Comparison of ENCODE assay signal across 8 cellular contexts in genomic region chr3:57803647-57804081, GRCh38. TPM values are rescaled to one million over a fixed set of nuclear protein-coding genes. Genes with fewer than 3 reads are reported as not detected.
DNase-seq lines count a peak whose midpoint lies in the region; ATAC-seq, FAIRE-seq and TF ChIP-seq lines count a peak whose summit lies in the region.

No MANE protein-coding gene starts in this region.

- no peak overlapping the region for H3K9ac ChIP-seq in H1 (replicated peaks in 1 of 4; ENCODE audit: extremely low read depth in 1 of 4, low read depth in 3 of 4, low read length in 3 of 4)

- no peak overlapping the region for H2AK5ac ChIP-seq in H1 (ENCODE audit: low read depth, low read length)

- no peak for TF ChIP-seq CTCF in H1 (IDR thresholded peaks at IDR 0.05; ENCODE audit: control extremely low read depth in 1 of 3, insufficient read depth in 1 of 3, low read depth in 1 of 3, low read length in 3 of 3)

- H3K4me3 ChIP-seq in H1 (ENCODE audit: extremely low read depth in 1 of 4, insufficient read depth in 2 of 4, low read depth in 3 of 4, low read length in 4 of 4), result no peak overlapping the region

- H3K23me2 ChIP-seq in H1 (ENCODE audit: low read depth, low read length), result no peaks in the 10 kb centered on the region

- H3K4ac ChIP-seq in H1 (replicated peaks; ENCODE audit: insufficient read length, low read depth, low read length), result no peak overlapping the region

- no peak overlapping the region for H2BK15ac ChIP-seq in H1 (ENCODE audit: low read length)

- ATAC-seq in GM21619 (IDR thresholded peaks at IDR 0.05; ENCODE audit: unreplicated experiment) (no peak), HG03108 (IDR thresholded peaks at IDR 0.05; ENCODE audit: unreplicated experiment) (no peak)

- no peak overlapping the region for H3K14ac ChIP-seq in H1 (ENCODE audit: insufficient read length)

- H2BK120ac ChIP-seq in H1 (replicated peaks; ENCODE audit: low read depth, low read length), result no peak overlapping the region

- no peak overlapping the region for H2AFZ ChIP-seq in H1 (ENCODE audit: low read length)

- CTCF ChIA-PET in H1 (lab: Charles Lee; ENCODE audit: partially characterized antibody), result no interaction called here

- H3K27ac ChIP-seq in H1 (ENCODE audit: low read depth, low read length), result no peak overlapping the region

- TF ChIP-seq RAD21 in H1 (IDR thresholded peaks at IDR 0.05 in 1 of 2, conservative IDR thresholded peaks at IDR 0.05 in 1 of 2; ENCODE audit: low read depth in 2 of 2, low read length in 2 of 2), result no peak

- H4K20me1 ChIP-seq in H1 (replicated peaks in 1 of 2; ENCODE audit: control insufficient read depth in 1 of 2, insufficient read depth in 2 of 2, low read length in 2 of 2), result no peaks in the 10 kb centered on the region

- no peak overlapping the region for H3K23ac ChIP-seq in H1 (ENCODE audit: insufficient read length)

- peaks cover 0 to 89% of the 10 kb centered on the region in 2 experiments; a peak in 2 of 4 replicates for H3K79me2 ChIP-seq in H1 (ENCODE audit: control insufficient read depth in 1 of 2, insufficient read depth in 2 of 2, low read length in 2 of 2)

- no peak overlapping the region for H4K91ac ChIP-seq in H1 (replicated peaks; ENCODE audit: insufficient read length, low read length)

- no peak for TF ChIP-seq EP300 in H1 (IDR thresholded peaks at IDR 0.05; ENCODE audit: borderline replicate concordance in 1 of 2, low read depth in 2 of 2, low read length in 2 of 2)

- no peaks in the 10 kb centered on the region for H3K9me3 ChIP-seq in H1 (ENCODE audit: insufficient read depth in 2 of 2, low read depth in 1 of 2, low read length in 1 of 2)

- no peaks in the 10 kb centered on the region for H3K36me3 ChIP-seq in H1 (ENCODE audit: control insufficient read depth in 2 of 4, insufficient read depth in 4 of 4, low read length in 3 of 4)

- no peak for TF ChIP-seq POLR2A in H1 (IDR thresholded peaks at IDR 0.05; ENCODE audit: control extremely low read depth in 1 of 2, low read depth in 2 of 2, low read length in 2 of 2)

- 40% methylated on average over 3 of the region's 3 CpGs; no CpG with 5 or more reads in 1 of the 2 experiments for WGBS in H1 (ENCODE audit: extremely low coverage in 1 of 2, insufficient coverage in 1 of 2, insufficient read length in 1 of 2, insufficient replicate concordance in 2 of 2, low coverage in 1 of 2, low lambda C conversion rate in 2 of 2, missing lambda C conversion rate in 1 of 2), 2 experiments

- FAIRE-seq in H1 (lab: Jason Lieb, UNC), result peak; percentile 94

- peaks cover 0 to 6% (median 2%) of the 10 kb centered on the region in 4 experiments; a peak in 3 of 7 replicates for H3K4me1 ChIP-seq in H1 (replicated peaks in 1 of 4; ENCODE audit: control insufficient read depth in 3 of 4, insufficient read depth in 4 of 4, low read length in 3 of 4)

- H2BK20ac ChIP-seq in H1 (ENCODE audit: low read length), result no peak overlapping the region

- H2BK12ac ChIP-seq in H1 (ENCODE audit: low read depth, low read length), result no peak overlapping the region

- no peak overlapping the region for H3K4me2 ChIP-seq in H1 (ENCODE audit: insufficient read depth in 1 of 2, low read depth in 2 of 2, low read length in 2 of 2)

- H4K8ac ChIP-seq in H1 (ENCODE audit: extremely low read depth, insufficient read depth, low read length), result no peak overlapping the region

- DNase-seq in ELF-1 (ENCODE audit: low read depth, low spot score), result peak; percentile 38
- DNase-seq in H1 (ENCODE audit: low read depth in 1 of 2, low spot score in 2 of 2), result peak in 1 of 2 experiments; percentile 15
- DNase-seq in myocyte (ENCODE audit: low read depth), result peak; percentile 86
- no peak for DNase-seq in NCI-H1694 (lab: John Stamatoyannopoulos, UW)
- DNase-seq in G401 (ENCODE audit: low spot score), result no peak

- H4K5ac ChIP-seq in H1 (ENCODE audit: insufficient read length, low read depth, low read length), result no peak overlapping the region

- in situ Hi-C loops in G401 (cut with HindIII; ENCODE audit: low sequenced_read_pairs), result no loop called here

- no peak overlapping the region for H3K18ac ChIP-seq in H1 (ENCODE audit: extremely low read depth, low read length)

- POLR2A ChIA-PET in H1 (lab: Charles Lee; ENCODE audit: partially characterized antibody), result no interaction called here

- H3K56ac ChIP-seq in H1 (replicated peaks; ENCODE audit: insufficient read length, low read depth, low read length), result no peak overlapping the region

- no peak overlapping the region for H2BK5ac ChIP-seq in H1 (ENCODE audit: low read depth, low read length)

- peaks cover 4% of the 10 kb centered on the region for H3K79me1 ChIP-seq in H1 (ENCODE audit: low read depth, low read length)

- no peaks in the 10 kb centered on the region for H3K27me3 ChIP-seq in H1 (replicated peaks in 1 of 4; ENCODE audit: control insufficient read depth in 3 of 4, extremely low read depth in 1 of 4, insufficient read depth in 3 of 4, low read length in 3 of 4)

TF ChIP-seq in PFSK-1, 5 proteins besides CTCF, POLR2A, EP300 and RAD21:
- peak; percentile 59; the same call in 1 of the 2 replicates for TF ChIP-seq SIN3A (IDR thresholded peaks at IDR 0.05; ENCODE audit: borderline replicate concordance, insufficient read depth, low read length)
- TF ChIP-seq REST (IDR thresholded peaks at IDR 0.05; ENCODE audit: insufficient read depth in 1 of 2, low read depth in 2 of 2, low read length in 2 of 2), result no peak

TF ChIP-seq in H1, 55 proteins besides CTCF, POLR2A, EP300 and RAD21 (continues in another document):
- TF ChIP-seq FOSL1 (IDR thresholded peaks at IDR 0.05; ENCODE audit: insufficient read depth, low read depth, low read length) (no peak), MAX (IDR thresholded peaks at IDR 0.05) (0 out of 2 replicates have a peak, but pooled peaks have one; percentile 7), SP1 (IDR thresholded peaks at IDR 0.05; ENCODE audit: low read depth, low read length) (peak; percentile 98), SP2 (IDR thresholded peaks at IDR 0.05; ENCODE audit: low read length) (no peak), CBX8 (IDR thresholded peaks at IDR 0.05; ENCODE audit: borderline replicate concordance, low read depth, low read length) (no peak), TAF7 (optimal IDR thresholded peaks at IDR 0.05; ENCODE audit: borderline replicate concordance, low read depth, low read length) (no peak), EZH2 (IDR thresholded peaks at IDR 0.05; ENCODE audit: low read depth, low read length, severe bottlenecking) (no peak), ATF2 (IDR thresholded peaks at IDR 0.05; ENCODE audit: low read length) (0 out of 2 replicates have a peak, but pooled peaks have one; percentile 67), USF2 (IDR thresholded peaks at IDR 0.05; ENCODE audit: low read length) (no peak), TBP (IDR thresholded peaks at IDR 0.05; ENCODE audit: low read depth, low read length) (no peak), CTBP2 (IDR thresholded peaks at IDR 0.05; ENCODE audit: borderline replicate concordance, insufficient read depth, insufficient read length, low read length) (no peak), ASH2L (IDR thresholded peaks at IDR 0.05; ENCODE audit: low read length) (no peak), BCL11A (IDR thresholded peaks at IDR 0.05; ENCODE audit: low read depth in 2 of 2, low read length in 2 of 2) (no peak), CREB1 (IDR thresholded peaks at IDR 0.05) (no peak), SRF (IDR thresholded peaks at IDR 0.05; ENCODE audit: low read depth, low read length) (no peak), TCF12 (IDR thresholded peaks at IDR 0.05; ENCODE audit: low read depth, low read length) (no peak), JUND (IDR thresholded peaks at IDR 0.05; ENCODE audit: low read length) (peak; percentile 96), NRF1 (IDR thresholded peaks at IDR 0.05; ENCODE audit: low read depth, low read length) (no peak), EGR1 (IDR thresholded peaks at IDR 0.05; ENCODE audit: borderline replicate concordance, low read depth, low read length) (0 out of 2 replicates have a peak, but pooled peaks have one; percentile 8)

RNA-seq across cellular contexts. Expression of gene SLMAP, which starts 47.6 kb away (rescaled TPM):
- polyA plus RNA-seq in PFSK-1 (2012; ENCODE audit: insufficient read length, low read depth), result 15.1 TPM
- total RNA-seq in H1 (2021; fragmentation: NEBNext Ultra II Directional; extraction: Animal tissue kit (Norgen Biotek cat#: 25700)), result 67.6 and 70.4 TPM in 2 replicates
- 13.6 and 16.9 TPM in 2 replicates for polyA plus RNA-seq in H1 (2011; rRNA removed)
- polyA plus RNA-seq in H1 (2011; cell fraction: cytosol; rRNA removed), result 19.5 TPM
- 52.7 TPM for polyA plus RNA-seq in H1 (2011; cell fraction: nucleus; rRNA removed)
- 18.8 to 37.7 TPM (median 23.9 TPM) in 4 replicates for polyA plus RNA-seq in H1 (2012, experiment 1 of 2)
- polyA plus RNA-seq in H1 (2012, experiment 2 of 2), result 1.7 TPM
- 30.8 TPM for polyA plus RNA-seq in H1 (2013, experiment 1 of 2)
- 31.4 TPM for polyA plus RNA-seq in H1 (2013, experiment 2 of 2)
- polyA minus RNA-seq in H1 (2011; rRNA and poly(A)+ RNA removed), result 53.2 and 56.1 TPM in 2 replicates
- 38.8 TPM for polyA minus RNA-seq in H1 (2011; cell fraction: cytosol; rRNA and poly(A)+ RNA removed)
- polyA minus RNA-seq in H1 (2011; cell fraction: nucleus; rRNA and poly(A)+ RNA removed), result 116 TPM
- total RNA-seq in myocyte, result 46.8 and 55.8 TPM in 2 replicates
- polyA plus RNA-seq in myocyte (2012), result 20.7 TPM
- total RNA-seq in G401 (2014; rRNA removed; shearing (Covaris generic)), result 54.7 and 78.9 TPM in 2 replicates

Comparison
In these comparisons a context has a peak if more than half of its experiments do, and no peak if none do; other contexts are left out.
1. DNase-seq: peak in ELF-1 (single experiment) and myocyte (single experiment); none in NCI-H1694 (single experiment) and G401 (single experiment).